ENCODE assay signal across 26 cellular contexts in genomic region chr1:64090436-64090835, GRCh38.
"Had no signal": no experiment of that assay in that cellular context is flagged by ENCODE, and none has a peak within 500 bp of the region (broad histone marks: within the 10 kb centered on the region; RNA-seq: fewer than 3 reads in every experiment).

No MANE protein-coding gene starts in this region.

- H3K9me3 Mint-ChIP-seq: immature natural killer cell; natural killer cell treated with Interleukin-12 subunit alpha and Interleukin-12 subunit beta and Interleukin-15 and Interleukin-18, amount 100 ng/mL, for 72 hours; stimulated activated naive CD8-positive, alpha-beta T cell treated with anti-CD3 and anti-CD28 coated beads, Interleukin-15, amount 100 ng/mL, for 72 hours had no signal

- H3K27ac ChIP-seq: left ventricle myocardium inferior, ovary, prostate gland, right lobe of liver, tibial nerve, uterus had no signal

- ATAC-seq: mucosa of descending colon; naive thymus-derived CD4-positive, alpha-beta T cell; natural killer cell treated with Interleukin-12 subunit alpha and Interleukin-12 subunit beta and Interleukin-15 and Interleukin-18, amount 100 ng/mL, for 72 hours; right lobe of liver; stimulated activated memory B cell treated with anti-CD40 and anti-IgM and Interleukin-4, amounts not matched to agents 10 μg/mL and 1 μg/mL and 100 μg/mL, for 72 hours; stimulated activated naive CD8-positive, alpha-beta T cell treated with anti-CD3 and anti-CD28 coated beads, Interleukin-15, amount 100 ng/mL, for 72 hours had no signal

- FAIRE-seq: islet of Langerhans, kidney had no signal

- DNase-seq: hypothalamus; immature natural killer cell; kidney; left ventricle myocardium inferior; mesendoderm; midbrain; mucosa of descending colon; naive thymus-derived CD4-positive, alpha-beta T cell; ovary; right lobe of liver; stimulated activated CD4-positive, alpha-beta T cell treated with anti-CD3 and anti-CD28 coated beads, Interleukin-1b, Interleukin-23, amount 100 ng/mL, for 48 hours; stimulated activated CD4-positive, alpha-beta T cell treated with anti-CD3 and anti-CD28 coated beads, Interleukin-2, amount 100 ng/mL, for 48 hours; stimulated activated CD4-positive, alpha-beta T cell treated with anti-CD3 and anti-CD28 coated beads, Interleukin-4, amount 100 ng/mL, for 4 hours; stimulated activated CD8-positive, alpha-beta memory T cell treated with anti-CD3 and anti-CD28 coated beads, Interleukin-4, amount 100 ng/mL, for 48 hours; stimulated activated naive CD4-positive, alpha-beta T cell treated with Interleukin-2 at 50 U/mL for 16 hours; stimulated activated naive CD8-positive, alpha-beta T cell treated with anti-CD3 and anti-CD28 coated beads, Interleukin-15, amount 100 ng/mL, for 72 hours; substantia nigra; uterus had no signal

- H3K36me3 Mint-ChIP-seq: immature natural killer cell; naive thymus-derived CD4-positive, alpha-beta T cell; natural killer cell treated with Interleukin-12 subunit alpha and Interleukin-12 subunit beta and Interleukin-15 and Interleukin-18, amount 100 ng/mL, for 72 hours; stimulated activated memory B cell treated with anti-CD40 and anti-IgM and Interleukin-4, amounts not matched to agents 10 μg/mL and 1 μg/mL and 100 μg/mL, for 72 hours had no signal

- H3K27me3 Mint-ChIP-seq: type B pancreatic cell had no signal

- H3K36me3 ChIP-seq: left ventricle myocardium inferior, ovary, prostate gland, right lobe of liver, tibial nerve, uterus had no signal

- H3K9me3 ChIP-seq: left ventricle myocardium inferior, mucosa of descending colon, ovary, prostate gland, right lobe of liver, uterus had no signal

- H3K27me3 ChIP-seq: ovary, right lobe of liver, tibial nerve, uterus had no signal

- H3K4me2 ChIP-seq: smooth muscle cell had no signal

- H3K4me1 ChIP-seq: prostate gland, right lobe of liver, uterus had no signal

- H3K4me3 ChIP-seq: left ventricle myocardium inferior, lung, mucosa of descending colon, ovary, prostate gland, right lobe of liver, smooth muscle cell, tibial nerve, uterus had no signal

- H3K4me1 Mint-ChIP-seq: naive thymus-derived CD4-positive, alpha-beta T cell; stimulated activated memory B cell treated with anti-CD40 and anti-IgM and Interleukin-4, amounts not matched to agents 10 μg/mL and 1 μg/mL and 100 μg/mL, for 72 hours; stimulated activated naive CD8-positive, alpha-beta T cell treated with anti-CD3 and anti-CD28 coated beads, Interleukin-15, amount 100 ng/mL, for 72 hours had no signal

- H3K27ac Mint-ChIP-seq: immature natural killer cell; naive thymus-derived CD4-positive, alpha-beta T cell; natural killer cell treated with Interleukin-12 subunit alpha and Interleukin-12 subunit beta and Interleukin-15 and Interleukin-18, amount 100 ng/mL, for 72 hours; stimulated activated memory B cell treated with anti-CD40 and anti-IgM and Interleukin-4, amounts not matched to agents 10 μg/mL and 1 μg/mL and 100 μg/mL, for 72 hours; stimulated activated naive CD8-positive, alpha-beta T cell treated with anti-CD3 and anti-CD28 coated beads, Interleukin-15, amount 100 ng/mL, for 72 hours; type B pancreatic cell had no signal

- H3K4me3 Mint-ChIP-seq: immature natural killer cell; naive thymus-derived CD4-positive, alpha-beta T cell; natural killer cell treated with Interleukin-12 subunit alpha and Interleukin-12 subunit beta and Interleukin-15 and Interleukin-18, amount 100 ng/mL, for 72 hours; stimulated activated memory B cell treated with anti-CD40 and anti-IgM and Interleukin-4, amounts not matched to agents 10 μg/mL and 1 μg/mL and 100 μg/mL, for 72 hours; stimulated activated naive CD8-positive, alpha-beta T cell treated with anti-CD3 and anti-CD28 coated beads, Interleukin-15, amount 100 ng/mL, for 72 hours; type B pancreatic cell had no signal
